In the genomic region with DNA sequence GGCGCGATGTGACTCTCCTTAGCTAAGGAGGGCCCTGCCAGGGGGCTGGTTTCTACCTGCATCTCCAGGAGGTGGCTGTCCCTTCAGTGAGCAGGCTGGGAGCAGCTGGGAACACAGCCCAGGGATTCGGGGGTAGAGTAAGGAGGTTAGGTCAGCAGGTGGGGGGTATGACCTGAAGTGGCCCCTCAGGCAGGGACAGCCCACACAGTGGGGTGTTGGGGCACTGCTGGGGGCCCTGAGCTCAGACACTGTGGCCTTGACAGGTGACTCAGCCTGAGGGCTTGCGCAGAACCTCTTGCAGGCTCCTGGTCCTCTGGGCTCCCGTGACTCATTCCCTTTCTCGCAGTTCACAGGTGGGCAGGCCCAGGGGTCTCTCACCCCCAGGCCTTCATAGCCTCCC, we compare ENCODE assay signal across 25 cellular contexts.
"Had no signal": no experiment of that assay in that cellular context is flagged by ENCODE, and none has a peak within 500 bp of the region (broad histone marks: within the 10 kb centered on the region; RNA-seq: fewer than 3 reads in every experiment).

No MANE protein-coding gene starts in this region.

- H3K27ac Mint-ChIP-seq: mesothelial cell of epicardium; natural killer cell; nephron progenitor cell; progenitor cell of endocrine pancreas; stimulated activated naive B cell treated with anti-CD40 and anti-IgM and Interleukin-4, amounts not matched to agents 10 μg/mL and 1 μg/mL and 100 μg/mL, for 72 hours; stimulated activated naive CD8-positive, alpha-beta T cell treated with anti-CD3 and anti-CD28 coated beads, Interleukin-15, Interleukin-2, amounts not matched to agents 100 ng/mL and 50 ng/mL, for 24 hours had no signal

- H3K27me3 Mint-ChIP-seq: progenitor cell of endocrine pancreas had no signal

- H3K36me3 Mint-ChIP-seq: naive B cell, natural killer cell, neural progenitor cell had no signal

- H3K9me3 Mint-ChIP-seq: natural killer cell had no signal

- H3K4me3 ChIP-seq: hepatocyte, left ventricle myocardium inferior, lung, neural progenitor cell, ovary, right atrium auricular region, skin epidermis, thyroid gland, transverse colon, uterus had no signal

- H3K4me1 Mint-ChIP-seq: mesothelial cell of epicardium, naive B cell, natural killer cell had no signal

- H2AFZ ChIP-seq: hepatocyte, neural progenitor cell had no signal

- H3K27me3 ChIP-seq: hepatocyte, neural progenitor cell, ovary, right atrium auricular region, thyroid gland, transverse colon, uterus had no signal

- H3K79me2 ChIP-seq: hepatocyte had no signal

- H3K27ac ChIP-seq: hepatocyte, left ventricle myocardium inferior, neural progenitor cell, ovary, right atrium auricular region, skin epidermis, thyroid gland, transverse colon, uterus had no signal

- H3K4me1 ChIP-seq: neural progenitor cell, right atrium auricular region, transverse colon, uterus had no signal

- H3K4me3 Mint-ChIP-seq: mesothelial cell of epicardium; natural killer cell; nephron progenitor cell; neural progenitor cell; stimulated activated naive B cell treated with anti-CD40 and anti-IgM and Interleukin-4, amounts not matched to agents 10 μg/mL and 1 μg/mL and 100 μg/mL, for 72 hours; stimulated activated naive CD8-positive, alpha-beta T cell treated with anti-CD3 and anti-CD28 coated beads, Interleukin-15, Interleukin-2, amounts not matched to agents 100 ng/mL and 50 ng/mL, for 24 hours had no signal

- H3K36me3 ChIP-seq: left ventricle myocardium inferior, neural progenitor cell, ovary, right atrium auricular region, thyroid gland, transverse colon, uterus had no signal

- H3K9ac ChIP-seq: neural progenitor cell had no signal

- ATAC-seq: natural killer cell; sciatic nerve; stimulated activated naive B cell treated with anti-CD40 and anti-IgM and Interleukin-4, amounts not matched to agents 10 μg/mL and 1 μg/mL and 100 μg/mL, for 72 hours had no signal

- H3K4me2 ChIP-seq: hepatocyte, neural progenitor cell had no signal

- DNase-seq: islet precursor cell; left ventricle myocardium inferior; mesendoderm; naive B cell; natural killer cell; nephron progenitor cell; ovary; stimulated activated CD4-positive, alpha-beta T cell treated with anti-CD3 and anti-CD28 coated beads, Interleukin-12 subunit alpha, Interleukin-12 subunit beta, amount 100 ng/mL, for 4 hours; stimulated activated CD4-positive, alpha-beta T cell treated with anti-CD3 and anti-CD28 coated beads, Interleukin-15, amount 100 ng/mL, for 24 hours; stimulated activated CD4-positive, alpha-beta T cell treated with anti-CD3 and anti-CD28 coated beads, Interleukin-2, amount 100 ng/mL, for 24 hours; stimulated activated CD4-positive, alpha-beta T cell treated with anti-CD3 and anti-CD28 coated beads, Interleukin-4, amount 100 ng/mL, for 1 hour; stimulated activated naive B cell treated with anti-CD40 and anti-IgM and Interleukin-4, amounts not matched to agents 10 μg/mL and 1 μg/mL and 100 μg/mL, for 72 hours; substantia nigra; thyroid gland; transverse colon; uterus had no signal

- H3K9me3 ChIP-seq: ovary, thyroid gland, uterus had no signal
